ENCODE assay signal across 8 cellular contexts in genomic region chr2:219309278-219309677, GRCh38. TPM values are rescaled to one million over a fixed set of nuclear protein-coding genes. Genes with fewer than 3 reads are reported as not detected.
DNase-seq lines count a peak whose midpoint lies in the region; TF ChIP-seq lines count a peak whose summit lies in the region.

Gene PTPRN, minus strand, starts transcription at chr2:219309401. Its CDS starts 69 bp downstream, at chr2:219309332.

- peaks cover 12% of the 10 kb centered on the region for H3K4me1 Mint-ChIP-seq in endothelial cell (ENCODE audit: unreplicated experiment)

- POLR2A ChIA-PET in HEK293 (lab: Yijun Ruan, JAX) = no interaction called here

- no peak for TF ChIP-seq EP300 in sigmoid colon (IDR thresholded peaks at IDR 0.05)

- DNase-seq in NCI-H526 (lab: John Stamatoyannopoulos, UW) = peak; percentile 41 to 71
- DNase-seq in endothelial cell (ENCODE audit: low spot score) = no peak
- peak; percentile 56 for DNase-seq in posterior vena cava (ENCODE audit: low spot score)
- no peak for DNase-seq in SKM-1 treated with dmso at 0.1 percent for 144 hours (lab: John Stamatoyannopoulos, UW; ENCODE audit: unreplicated experiment)
- no peak for DNase-seq in vagina (ENCODE audit: extremely low spot score in 2 of 2)
- no peak for DNase-seq in sigmoid colon
- DNase-seq in Peyer's patch = no peak

- peak within 1 kb of the TSS; percentile 32 for H3K4me3 ChIP-seq in HEK293 (ENCODE audit: low read depth, low read length)
- H3K4me3 ChIP-seq in vagina = no peak within 1 kb of the TSS
- no peak within 1 kb of the TSS for H3K4me3 ChIP-seq in sigmoid colon
- no peak within 1 kb of the TSS for H3K4me3 ChIP-seq in Peyer's patch

- intact Hi-C loops in posterior vena cava (cut with DNase I) (no loop called here), vagina (cut with DNase I) (no loop called here), sigmoid colon (cut with DNase I) (no loop called here)

- no peak for TF ChIP-seq CTCF in HEK293 (tag by site-specific recombination; IDR thresholded peaks at IDR 0.05)
- TF ChIP-seq CTCF in endothelial cell (IDR thresholded peaks at IDR 0.05; ENCODE audit: unreplicated experiment) = no peak
- no peak for TF ChIP-seq CTCF in vagina (IDR thresholded peaks at IDR 0.05)
- no peak for TF ChIP-seq CTCF in sigmoid colon (IDR thresholded peaks at IDR 0.05)
- TF ChIP-seq CTCF in Peyer's patch (IDR thresholded peaks at IDR 0.05) = no peak

- no peak within 1 kb of the TSS for H3K27ac Mint-ChIP-seq in endothelial cell (ENCODE audit: unreplicated experiment)

- peaks cover 8% of the 10 kb centered on the region for H3K27me3 Mint-ChIP-seq in endothelial cell (ENCODE audit: unreplicated experiment)

- no peaks in the 10 kb centered on the region for H3K9me3 ChIP-seq in HEK293 (ENCODE audit: control insufficient read depth, insufficient read depth, low read depth, low read length)
- no peaks in the 10 kb centered on the region for H3K9me3 ChIP-seq in vagina
- H3K9me3 ChIP-seq in sigmoid colon = no peaks in the 10 kb centered on the region
- H3K9me3 ChIP-seq in Peyer's patch = no peaks in the 10 kb centered on the region

- no peaks in the 10 kb centered on the region for H3K36me3 ChIP-seq in HEK293 (ENCODE audit: control insufficient read depth in 2 of 2, insufficient read depth in 1 of 2, low read length in 2 of 2)
- H3K36me3 ChIP-seq in vagina = no peaks in the 10 kb centered on the region
- no peaks in the 10 kb centered on the region for H3K36me3 ChIP-seq in sigmoid colon
- H3K36me3 ChIP-seq in Peyer's patch = no peaks in the 10 kb centered on the region

- H3K27me3 ChIP-seq in vagina = no peaks in the 10 kb centered on the region
- H3K27me3 ChIP-seq in sigmoid colon = peaks cover 11 to 63% (median 29%) of the 10 kb centered on the region in 3 donors
- H3K27me3 ChIP-seq in Peyer's patch = peaks cover 0 to 15% of the 10 kb centered on the region in 2 donors

- H3K36me3 Mint-ChIP-seq in endothelial cell (ENCODE audit: low read depth, unreplicated experiment) = peaks cover 3% of the 10 kb centered on the region

- H3K27ac ChIP-seq in HEK293 (ENCODE audit: extremely low read depth, low read depth, low read length) (no peak within 1 kb of the TSS), vagina (no peak within 1 kb of the TSS), sigmoid colon (no peak within 1 kb of the TSS), Peyer's patch (no peak within 1 kb of the TSS)

- TF ChIP-seq POLR2A in vagina (IDR thresholded peaks at IDR 0.05) = no peak
- no peak for TF ChIP-seq POLR2A in sigmoid colon (IDR thresholded peaks at IDR 0.05)
- no peak for TF ChIP-seq POLR2A in Peyer's patch (IDR thresholded peaks at IDR 0.05)

- H3K4me3 Mint-ChIP-seq in endothelial cell (ENCODE audit: unreplicated experiment) = peak within 1 kb of the TSS; percentile 57

- CTCF ChIA-PET in HEK293 (lab: Yijun Ruan, JAX) = interaction anchor here (0.7 to 1.5 kb wide), 4 partner anchors 10 to 236 kb away, joined by 5 to 7 read pairs (median 6); no protein-coding TSS in a partner anchor

- H3K4me1 ChIP-seq in HEK293 (ENCODE audit: control insufficient read depth, insufficient read depth, low read length) = no peaks in the 10 kb centered on the region
- no peaks in the 10 kb centered on the region for H3K4me1 ChIP-seq in vagina
- peaks cover 0 to 10% (median 5%) of the 10 kb centered on the region in 4 donors for H3K4me1 ChIP-seq in sigmoid colon
- H3K4me1 ChIP-seq in Peyer's patch = no peaks in the 10 kb centered on the region

- 8 to 26% methylated on average over 37 of the region's 37 CpGs for WGBS in sigmoid colon, 2 donors

- no peaks in the 10 kb centered on the region for H3K9me3 Mint-ChIP-seq in endothelial cell (ENCODE audit: unreplicated experiment)

TF ChIP-seq in HEK293, 187 proteins besides CTCF, POLR2A, EP300 and RAD21 (continues in another document):
- TF ChIP-seq HOXA7 (CRISPR knock-in tag; IDR thresholded peaks at IDR 0.05; ENCODE audit: borderline replicate concordance) (no peak), YY1 (tag by site-specific recombination; IDR thresholded peaks at IDR 0.05) (no peak), ZNF692 (tag by site-specific recombination; IDR thresholded peaks at IDR 0.05) (no peak), ZBTB7A (tag by site-specific recombination; IDR thresholded peaks at IDR 0.05; ENCODE audit: low read depth) (no peak), ZNF175 (tag by site-specific recombination; IDR thresholded peaks at IDR 0.05) (no peak), ZNF610 (tag by site-specific recombination; IDR thresholded peaks at IDR 0.05; ENCODE audit: borderline replicate concordance) (no peak), TRIM28 (IDR thresholded peaks at IDR 0.05; ENCODE audit: borderline replicate concordance, low read length) (no peak), SP2 (tag by site-specific recombination; IDR thresholded peaks at IDR 0.05) (peak; percentile 40), ZNF513 (tag by site-specific recombination; IDR thresholded peaks at IDR 0.05) (no peak), ZNF280C (tag by site-specific recombination; IDR thresholded peaks at IDR 0.05) (no peak), ZNF211 (tag by site-specific recombination; IDR thresholded peaks at IDR 0.05; ENCODE audit: low read depth) (no peak), ZNF530 (tag by site-specific recombination; IDR thresholded peaks at IDR 0.05; ENCODE audit: low read depth) (no peak), ZNF791 (tag by site-specific recombination; IDR thresholded peaks at IDR 0.05) (no peak), ZNF248 (tag by site-specific recombination; IDR thresholded peaks at IDR 0.05) (no peak), ZNF324 (tag by site-specific recombination; IDR thresholded peaks at IDR 0.05) (no peak), ZNF449 (tag by site-specific recombination; IDR thresholded peaks at IDR 0.05) (peak; percentile 51; the same call in 1 of the 2 replicates)

RNA-seq across cellular contexts. Expression of gene PTPRN, which starts in this region (rescaled TPM):
- 1.1 TPM for total RNA-seq in endothelial cell (ENCODE audit: unreplicated experiment)
- not detected for total RNA-seq in posterior vena cava
- total RNA-seq in vagina = 7.6 TPM
- total RNA-seq in sigmoid colon = 1 to 10 TPM; 1.2 to 8.8 (median 7.9) TPM
- 1 to 10 TPM in 1 of 3 donors, not detected in 2; 3.6 TPM for polyA plus RNA-seq in sigmoid colon
- total RNA-seq in Peyer's patch = 1 to 10 TPM in 2 of 4 donors, under 1 TPM in 1, not detected in 1; 0.88 to 4.9 (median 2.3) TPM

Comparison
In these comparisons a context has a peak if more than half of its experiments do, and no peak if none do; other contexts are left out.
1. Peak in DNase-seq in posterior vena cava; RNA of the gene not detected or under 1 TPM.
2. DNase-seq: peak in NCI-H526 (2 of 2); none in endothelial cell (single experiment), SKM-1 treated with dmso at 0.1 percent for 144 hours (single experiment), vagina (0 of 2), sigmoid colon (single experiment) and Peyer's patch (0 of 3).